In genomic region chr7:27217951-27218350, GRCh38 we compare ENCODE assay signal across 10 cellular contexts. TPM values are rescaled to one million over a fixed set of nuclear protein-coding genes. Genes with fewer than 3 reads are reported as not detected.
"Had no signal": no experiment of that assay in that cellular context is flagged by ENCODE, and none has a peak within 500 bp of the region (broad histone marks: within the 10 kb centered on the region; RNA-seq: fewer than 3 reads in every experiment).

No MANE protein-coding gene starts in this region.

- DNase-seq: IMR-90, KBM-7, KG1 had no signal

- FAIRE-seq: HepG2, HTR-8/SVneo had no signal

- H3K9ac ChIP-seq: KMS-11 had no signal

- H3K4me3 Mint-ChIP-seq: IgD-negative memory B cell had no signal

- ATAC-seq: HepG2 had no signal

- H3K4me2 ChIP-seq: KMS-11 had no signal

- H3K27ac ChIP-seq: HL-60, KMS-11 had no signal

RNA-seq across cellular contexts. Expression of gene HOXA13, which starts 18.1 kb away (rescaled TPM):
- total RNA-seq: IMR-90 had no signal
- polyA plus RNA-seq: IgD-negative memory B cell, IMR-90 had no signal

RNA-seq across cellular contexts. Expression of gene EVX1, which starts 24.7 kb away (rescaled TPM):
- total RNA-seq: HepG2, HT-29, HT1080, IMR-90 had no signal
- polyA plus RNA-seq: HepG2, IgD-negative memory B cell, IMR-90 had no signal

RNA-seq across cellular contexts. Expression of gene HOXA11, which starts 32.9 kb away (rescaled TPM):
- total RNA-seq: HepG2, HT1080, IMR-90 had no signal
- polyA plus RNA-seq: HepG2, IgD-negative memory B cell had no signal

RNA-seq across cellular contexts. Expression of gene HOXA10, which starts 43.8 kb away (rescaled TPM):
- total RNA-seq: HepG2 had no signal
- polyA plus RNA-seq: HepG2 had no signal

RNA-seq across cellular contexts. Expression of gene HOXA9, which starts 52.6 kb away (rescaled TPM):
- total RNA-seq: HepG2 had no signal
- polyA plus RNA-seq: HepG2 had no signal
